19 cellular contexts compared by ENCODE assay signal in the genomic region with DNA sequence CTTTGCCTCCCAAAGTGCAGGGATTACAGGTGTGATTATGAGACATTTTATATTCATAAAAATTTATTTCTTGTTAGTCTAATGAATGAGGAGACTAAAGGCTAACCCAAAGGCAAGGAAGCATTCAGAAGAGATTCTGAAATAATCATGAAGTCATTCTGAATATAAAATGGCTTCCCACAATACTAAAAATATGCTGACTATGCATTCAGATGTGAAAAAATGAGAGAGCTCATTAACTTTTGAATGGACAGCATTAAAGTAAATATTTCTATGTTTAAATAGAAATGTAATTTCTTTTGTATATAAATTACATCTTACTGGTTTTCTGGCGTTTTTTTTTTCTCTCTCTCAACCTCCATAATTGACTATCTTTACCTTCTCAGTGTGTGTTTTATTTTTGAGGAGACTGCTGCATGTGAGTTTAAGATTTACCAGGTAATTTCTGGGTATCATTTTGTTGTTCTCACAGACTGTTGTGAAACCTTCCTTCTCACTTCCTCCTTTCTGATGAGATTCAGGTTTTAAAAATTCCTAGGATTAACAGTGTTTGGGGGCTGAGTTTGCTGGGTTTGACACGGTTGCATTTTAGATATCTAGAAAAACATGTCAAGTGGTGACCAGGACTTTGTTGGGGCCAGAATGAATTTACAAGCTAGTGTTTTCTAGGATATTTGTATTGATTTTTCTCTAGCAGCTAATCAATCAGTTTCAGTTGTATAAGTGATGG.
DNase-seq lines count a peak whose midpoint lies in the region; ATAC-seq and TF ChIP-seq lines count a peak whose summit lies in the region.
"Had no signal": no experiment of that assay in that cellular context is flagged by ENCODE, and none has a peak within 500 bp of the region (broad histone marks: within the 10 kb centered on the region; RNA-seq: fewer than 3 reads in every experiment).

No MANE protein-coding gene starts in this region.

- no peak for ATAC-seq in stimulated activated naive CD8-positive, alpha-beta T cell treated with anti-CD3 and anti-CD28 coated beads, Interleukin-15, Interleukin-2, amounts not matched to agents 100 U/mL and 50 U/mL, for 24 hours
- ATAC-seq in GM19455 (IDR thresholded peaks at IDR 0.05; ENCODE audit: unreplicated experiment): no peak
- ATAC-seq in GM18498 (IDR thresholded peaks at IDR 0.05; ENCODE audit: unreplicated experiment): no peak
- no peak for ATAC-seq in naive thymus-derived CD8-positive, alpha-beta T cell
- ATAC-seq: SK-N-SH treated with all-trans-retinoic acid at 6 μM for 48 hours had no signal

- peaks cover 10% of the 10 kb centered on the region for H3K4me1 Mint-ChIP-seq in stimulated activated naive CD8-positive, alpha-beta T cell treated with anti-CD3 and anti-CD28 coated beads, Interleukin-15, Interleukin-2, amounts not matched to agents 100 ng/mL and 50 ng/mL, for 24 hours (ENCODE audit: low read depth)
- peaks cover 29% of the 10 kb centered on the region for H3K4me1 Mint-ChIP-seq in glutamatergic neuron (ENCODE audit: low read depth, unreplicated experiment)
- H3K4me1 Mint-ChIP-seq in naive thymus-derived CD8-positive, alpha-beta T cell: peaks cover 0 to 8% (median 3%) of the 10 kb centered on the region in 4 donors

- POLR2A ChIA-PET in naive thymus-derived CD8-positive, alpha-beta T cell (lab: Charles Lee): no interaction called here

- H3K9me3 Mint-ChIP-seq in stimulated activated naive CD8-positive, alpha-beta T cell treated with anti-CD3 and anti-CD28 coated beads, Interleukin-15, Interleukin-2, amounts not matched to agents 100 ng/mL and 50 ng/mL, for 24 hours: peaks cover 4% of the 10 kb centered on the region
- no peaks in the 10 kb centered on the region for H3K9me3 Mint-ChIP-seq in glutamatergic neuron (ENCODE audit: unreplicated experiment)
- H3K9me3 Mint-ChIP-seq in naive thymus-derived CD8-positive, alpha-beta T cell: no peaks in the 10 kb centered on the region
- H3K9me3 Mint-ChIP-seq: CD8-positive, alpha-beta memory T cell had no signal

- peak overlapping the region; percentile 45 for H3K27ac Mint-ChIP-seq in stimulated activated naive CD8-positive, alpha-beta T cell treated with anti-CD3 and anti-CD28 coated beads, Interleukin-15, Interleukin-2, amounts not matched to agents 100 ng/mL and 50 ng/mL, for 24 hours
- peak overlapping the region; percentile 53 for H3K27ac Mint-ChIP-seq in glutamatergic neuron (ENCODE audit: unreplicated experiment)
- H3K27ac Mint-ChIP-seq in naive thymus-derived CD8-positive, alpha-beta T cell: peak overlapping the region in 1 of 10 donors; percentile 1
- H3K27ac Mint-ChIP-seq: CD8-positive, alpha-beta memory T cell had no signal

- H3K36me3 Mint-ChIP-seq in stimulated activated naive CD8-positive, alpha-beta T cell treated with anti-CD3 and anti-CD28 coated beads, Interleukin-15, Interleukin-2, amounts not matched to agents 100 ng/mL and 50 ng/mL, for 24 hours (ENCODE audit: low read depth): peaks cover 39% of the 10 kb centered on the region
- H3K36me3 Mint-ChIP-seq in glutamatergic neuron (ENCODE audit: unreplicated experiment): no peaks in the 10 kb centered on the region
- peaks cover 12 to 35% (median 34%) of the 10 kb centered on the region in 3 donors for H3K36me3 Mint-ChIP-seq in naive thymus-derived CD8-positive, alpha-beta T cell

- no peak for DNase-seq in stimulated activated naive CD8-positive, alpha-beta T cell treated with anti-CD3 and anti-CD28 coated beads, Interleukin-15, Interleukin-2, amounts not matched to agents 100 U/mL and 50 U/mL, for 24 hours
- peak; percentile 31 for DNase-seq in NCI-H146 treated with DMSO at 0.1 percent for 48 hours (lab: John Stamatoyannopoulos, UW; ENCODE audit: unreplicated experiment)
- DNase-seq in glutamatergic neuron: no peak
- DNase-seq in naive thymus-derived CD8-positive, alpha-beta T cell: no peak
- no peak for DNase-seq in activated T-cell treated with anti-CD3 and anti-CD28 coated beads, Interleukin-2, amount 50 U/mL, for 48 hours
- DNase-seq: CD8-positive, alpha-beta memory T cell; DMS53; EL; NCI-H1048; NCI-H1417 treated with DMSO at 0.1 percent for 48 hours; NCI-H1930; NCI-H2227 treated with DMSO at 0.1 percent for 48 hours; NCI-H510A; NCI-H748 treated with DMSO at 0.1 percent for 48 hours; SHP77 treated with DMSO at 0.1 percent for 48 hours had no signal

- H3K4me3 Mint-ChIP-seq in stimulated activated naive CD8-positive, alpha-beta T cell treated with anti-CD3 and anti-CD28 coated beads, Interleukin-15, Interleukin-2, amounts not matched to agents 100 ng/mL and 50 ng/mL, for 24 hours: no peak overlapping the region
- H3K4me3 Mint-ChIP-seq in glutamatergic neuron (ENCODE audit: unreplicated experiment): peak overlapping the region; percentile 6
- no peak overlapping the region for H3K4me3 Mint-ChIP-seq in naive thymus-derived CD8-positive, alpha-beta T cell
- H3K4me3 Mint-ChIP-seq: CD8-positive, alpha-beta memory T cell had no signal

- no peaks in the 10 kb centered on the region for H3K27me3 Mint-ChIP-seq in stimulated activated naive CD8-positive, alpha-beta T cell treated with anti-CD3 and anti-CD28 coated beads, Interleukin-15, Interleukin-2, amounts not matched to agents 100 ng/mL and 50 ng/mL, for 24 hours
- no peaks in the 10 kb centered on the region for H3K27me3 Mint-ChIP-seq in glutamatergic neuron (ENCODE audit: unreplicated experiment)
- H3K27me3 Mint-ChIP-seq in naive thymus-derived CD8-positive, alpha-beta T cell: no peaks in the 10 kb centered on the region
- H3K27me3 Mint-ChIP-seq: CD8-positive, alpha-beta memory T cell had no signal

- TF ChIP-seq CTCF in glutamatergic neuron (IDR thresholded peaks at IDR 0.05; ENCODE audit: partially characterized antibody, unreplicated experiment): no peak
